In genomic region chr3:58577269-58577821, GRCh38 we compare ENCODE assay signal across 9 cellular contexts. TPM values are rescaled to one million over a fixed set of nuclear protein-coding genes. Genes with fewer than 3 reads are reported as not detected.
DNase-seq lines count a peak whose midpoint lies in the region; ATAC-seq and TF ChIP-seq lines count a peak whose summit lies in the region.
"Had no signal": no experiment of that assay in that cellular context is flagged by ENCODE, and none has a peak within 500 bp of the region (broad histone marks: within the 10 kb centered on the region; RNA-seq: fewer than 3 reads in every experiment).

TSS of gene FAM107A (minus strand) at chr3:58577391. CDS start at chr3:58569860, 7,531 bp downstream.

- DNase-seq in GM03348 (ENCODE audit: low spot score), result peak; percentile 78
- DNase-seq in chondrocyte (ENCODE audit: low spot score), result peak; percentile 51
- peak; percentile 61 for DNase-seq in inferior parietal cortex (ENCODE audit: extremely low spot score)
- DNase-seq in sciatic nerve (ENCODE audit: low spot score), result no peak
- no peak for DNase-seq in stimulated activated effector memory CD8-positive, alpha-beta T cell treated with anti-CD3 and anti-CD28 coated beads, Interleukin-12 subunit alpha, Interleukin-12 subunit beta, amount 100 ng/mL, for 72 hours (ENCODE audit: low spot score in 2 of 2)
- DNase-seq in NCI-H1417 treated with DMSO at 0.1 percent for 48 hours (lab: John Stamatoyannopoulos, UW), result no peak
- DNase-seq: activated effector memory CD4-positive, alpha-beta T cell treated with Interleukin-2 at 50 U/mL for 16 hours had no signal

- H3K4me3 Mint-ChIP-seq in chondrocyte (ENCODE audit: unreplicated experiment), result no peak within 1 kb of the TSS
- H3K4me3 Mint-ChIP-seq in stimulated activated effector memory CD8-positive, alpha-beta T cell treated with anti-CD3 and anti-CD28 coated beads, Interleukin-12 subunit alpha, Interleukin-12 subunit beta, amount 100 ng/mL, for 72 hours, result no peak within 1 kb of the TSS

- peak; percentile 22 for TF ChIP-seq CTCF in chondrocyte (IDR thresholded peaks at IDR 0.05)

- no peak within 1 kb of the TSS for H3K27ac Mint-ChIP-seq in chondrocyte (ENCODE audit: unreplicated experiment)
- H3K27ac Mint-ChIP-seq in stimulated activated effector memory CD8-positive, alpha-beta T cell treated with anti-CD3 and anti-CD28 coated beads, Interleukin-12 subunit alpha, Interleukin-12 subunit beta, amount 100 ng/mL, for 72 hours, result no peak within 1 kb of the TSS

- intact Hi-C loops in sciatic nerve (cut with DNase I), result no loop called here

- peaks cover 7% of the 10 kb centered on the region for H3K27me3 Mint-ChIP-seq in chondrocyte (ENCODE audit: low read depth)

- ATAC-seq in sciatic nerve (peak; percentile 81), GM21825 (IDR thresholded peaks at IDR 0.05; ENCODE audit: unreplicated experiment) (no peak), GM19463 (IDR thresholded peaks at IDR 0.05; ENCODE audit: unreplicated experiment) (no peak)
- no peak for ATAC-seq in stimulated activated effector memory CD8-positive, alpha-beta T cell treated with anti-CD3 and anti-CD28 coated beads, Interleukin-12 subunit alpha, Interleukin-12 subunit beta, amount 100 ng/mL, for 72 hours

- H3K36me3 Mint-ChIP-seq in chondrocyte (ENCODE audit: low read depth), result no peaks in the 10 kb centered on the region
- no peaks in the 10 kb centered on the region for H3K36me3 Mint-ChIP-seq in stimulated activated effector memory CD8-positive, alpha-beta T cell treated with anti-CD3 and anti-CD28 coated beads, Interleukin-12 subunit alpha, Interleukin-12 subunit beta, amount 100 ng/mL, for 72 hours

- H3K9me3 Mint-ChIP-seq in chondrocyte (ENCODE audit: low read depth), result peaks cover under 1% of the 10 kb centered on the region
- H3K9me3 Mint-ChIP-seq in stimulated activated effector memory CD8-positive, alpha-beta T cell treated with anti-CD3 and anti-CD28 coated beads, Interleukin-12 subunit alpha, Interleukin-12 subunit beta, amount 100 ng/mL, for 72 hours, result no peaks in the 10 kb centered on the region

- peaks cover 7% of the 10 kb centered on the region for H3K4me1 Mint-ChIP-seq in chondrocyte (ENCODE audit: low read depth)
- H3K4me1 Mint-ChIP-seq in stimulated activated effector memory CD8-positive, alpha-beta T cell treated with anti-CD3 and anti-CD28 coated beads, Interleukin-12 subunit alpha, Interleukin-12 subunit beta, amount 100 ng/mL, for 72 hours, result no peaks in the 10 kb centered on the region

RNA-seq across cellular contexts. Expression of gene FAM107A, which starts in this region (rescaled TPM):
- total RNA-seq in chondrocyte, result not detected in 3 replicates
- 38.3 TPM for total RNA-seq in sciatic nerve

Comparison
In these comparisons a context has a peak if more than half of its experiments do, and no peak if none do; other contexts are left out.
1. RNA of gene FAM107A (total RNA-seq): 38.3 TPM in sciatic nerve (single experiment); not detected in chondrocyte; every median in the first group is over 10 times any median in the second.
2. Peak in DNase-seq in chondrocyte; RNA of the gene not detected or under 1 TPM.
3. DNase-seq: peak in GM03348 (single experiment) and inferior parietal cortex (single experiment); none in sciatic nerve (single experiment), stimulated activated effector memory CD8-positive, alpha-beta T cell treated with anti-CD3 and anti-CD28 coated beads, Interleukin-12 subunit alpha, Interleukin-12 subunit beta, amount 100 ng/mL, for 72 hours (0 of 2) and NCI-H1417 treated with DMSO at 0.1 percent for 48 hours (single experiment).